ENCODE assay signal across 28 cellular contexts in the genomic region with DNA sequence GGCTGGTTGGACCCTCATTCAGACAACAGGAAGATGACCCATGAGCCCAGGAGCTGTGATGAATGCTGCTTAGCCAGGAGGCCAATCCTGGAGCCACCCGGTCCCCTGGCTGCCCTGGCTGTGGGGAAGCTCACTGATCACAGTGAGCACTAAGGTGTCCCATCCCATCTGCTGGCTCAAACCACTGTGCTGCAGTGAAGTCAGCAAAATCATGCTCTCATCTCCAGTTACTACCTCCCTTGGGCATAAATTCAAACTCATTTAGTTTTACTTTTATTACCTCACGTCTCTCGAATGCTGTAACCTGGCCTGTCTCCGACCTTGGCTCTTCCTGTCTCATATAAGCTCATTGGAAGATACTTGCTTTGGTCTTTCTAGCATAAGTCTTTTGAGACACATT.
"Had no signal": no experiment of that assay in that cellular context is flagged by ENCODE, and none has a peak within 500 bp of the region (broad histone marks: within the 10 kb centered on the region; RNA-seq: fewer than 3 reads in every experiment).

No MANE protein-coding gene starts in this region.

- H3K36me3 Mint-ChIP-seq: activated naive CD4-positive, alpha-beta T cell treated with anti-CD3 and anti-CD28 coated beads, Interleukin-2, amount 50 U/mL, for 72 hours; immature natural killer cell; mesothelial cell of epicardium; naive B cell; stimulated activated naive B cell treated with anti-CD40 and anti-IgM and Interleukin-4, amounts not matched to agents 10 μg/mL and 1 μg/mL and 100 μg/mL, for 72 hours had no signal

- H3K27ac ChIP-seq: heart left ventricle, parathyroid adenoma, right atrium auricular region, stomach, suprapubic skin, tibial nerve had no signal

- DNase-seq: activated B cell treated with CpG ODN at 0.5 μM for 24 hours; activated CD4-positive, alpha-beta T cell treated with anti-CD3 and anti-CD28 coated beads, Interleukin-2, amount 50 U/mL, for 1 hour; activated CD8-positive, alpha-beta T cell treated with anti-CD3 and anti-CD28 coated beads for 36 hours; activated T-cell treated with anti-CD3 and anti-CD28 coated beads, Interleukin-2, amount 50 U/mL, for 4 hours; cerebellar nuclear complex; cortex of kidney; foreskin fibroblast; heart left ventricle; hypothalamus; immature natural killer cell; kidney; left colon; naive B cell; occipital lobe; stimulated activated CD4-positive, alpha-beta T cell treated with anti-CD3 and anti-CD28 coated beads, Interleukin-15, amount 100 ng/mL, for 24 hours; stimulated activated CD4-positive, alpha-beta T cell treated with anti-CD3 and anti-CD28 coated beads, Interleukin-2, amount 100 ng/mL, for 24 hours; stimulated activated naive B cell treated with anti-CD40 and anti-IgM and Interleukin-4, amounts not matched to agents 10 μg/mL and 1 μg/mL and 100 μg/mL, for 72 hours; stomach; T-helper 1 cell had no signal

- H3K36me3 ChIP-seq: heart left ventricle, right atrium auricular region, stomach, suprapubic skin, tibial nerve had no signal

- ATAC-seq: activated CD8-positive, alpha-beta T cell treated with anti-CD3 and anti-CD28 coated beads for 36 hours; activated naive CD4-positive, alpha-beta T cell treated with anti-CD3 and anti-CD28 coated beads, Interleukin-2, amount 50 U/mL, for 72 hours; activated T-cell treated with anti-CD3 and anti-CD28 coated beads, Interleukin-2, amount 50 U/mL, for 4 hours; activated T-helper 17 cell treated with anti-CD3 and anti-CD28 coated beads, Interleukin-2, amount 50 U/mL, for 72 hours; heart left ventricle; left colon; stimulated activated naive B cell treated with anti-CD40 and anti-IgM and Interleukin-4, amounts not matched to agents 10 μg/mL and 1 μg/mL and 100 μg/mL, for 72 hours had no signal

- H3K27ac Mint-ChIP-seq: activated B cell treated with CpG ODN at 0.5 μM for 24 hours; activated CD8-positive, alpha-beta T cell treated with anti-CD3 and anti-CD28 coated beads for 36 hours; activated naive CD4-positive, alpha-beta T cell treated with anti-CD3 and anti-CD28 coated beads, Interleukin-2, amount 50 U/mL, for 72 hours; activated T-helper 17 cell treated with anti-CD3 and anti-CD28 coated beads, Interleukin-2, amount 50 U/mL, for 72 hours; mesothelial cell of epicardium; naive B cell; stimulated activated naive B cell treated with anti-CD40 and anti-IgM and Interleukin-4, amounts not matched to agents 10 μg/mL and 1 μg/mL and 100 μg/mL, for 72 hours; T-helper 2 cell treated with Interferon-gamma antibody and Interleukin-4, amounts not matched to agents 5 μg/mL and 100 μg/mL, for 36 hours had no signal

- H3K9me3 Mint-ChIP-seq: activated B cell treated with CpG ODN at 0.5 μM for 24 hours; activated CD8-positive, alpha-beta T cell treated with anti-CD3 and anti-CD28 coated beads for 36 hours; activated naive CD4-positive, alpha-beta T cell treated with anti-CD3 and anti-CD28 coated beads, Interleukin-2, amount 50 U/mL, for 72 hours; activated T-cell treated with anti-CD3 and anti-CD28 coated beads, Interleukin-2, amount 50 U/mL, for 4 hours; activated T-helper 17 cell treated with anti-CD3 and anti-CD28 coated beads, Interleukin-2, amount 50 U/mL, for 72 hours; mesothelial cell of epicardium; stimulated activated naive B cell treated with anti-CD40 and anti-IgM and Interleukin-4, amounts not matched to agents 10 μg/mL and 1 μg/mL and 100 μg/mL, for 72 hours; T-helper 2 cell treated with Interferon-gamma antibody and Interleukin-4, amounts not matched to agents 5 μg/mL and 100 μg/mL, for 36 hours had no signal

- H3K9me3 ChIP-seq: heart left ventricle, right atrium auricular region, stomach, suprapubic skin, tibial nerve had no signal

- H3K4me1 ChIP-seq: heart left ventricle, parathyroid adenoma, right atrium auricular region, stomach, suprapubic skin, tibial nerve had no signal

- H3K4me3 Mint-ChIP-seq: activated B cell treated with CpG ODN at 0.5 μM for 24 hours; activated CD8-positive, alpha-beta T cell treated with anti-CD3 and anti-CD28 coated beads for 36 hours; activated T-cell treated with anti-CD3 and anti-CD28 coated beads, Interleukin-2, amount 50 U/mL, for 4 hours; activated T-helper 17 cell treated with anti-CD3 and anti-CD28 coated beads, Interleukin-2, amount 50 U/mL, for 72 hours; immature natural killer cell; mesothelial cell of epicardium; neural crest cell; stimulated activated naive B cell treated with anti-CD40 and anti-IgM and Interleukin-4, amounts not matched to agents 10 μg/mL and 1 μg/mL and 100 μg/mL, for 72 hours; T-helper 2 cell treated with Interferon-gamma antibody and Interleukin-4, amounts not matched to agents 5 μg/mL and 100 μg/mL, for 36 hours had no signal

- H3K27me3 Mint-ChIP-seq: activated B cell treated with CpG ODN at 0.5 μM for 24 hours; activated CD8-positive, alpha-beta T cell treated with anti-CD3 and anti-CD28 coated beads for 36 hours had no signal

- H3K27me3 ChIP-seq: heart left ventricle, right atrium auricular region, stomach, suprapubic skin, tibial nerve had no signal

- H3K4me3 ChIP-seq: heart left ventricle, right atrium auricular region, stomach, suprapubic skin, tibial nerve had no signal

- H3K4me1 Mint-ChIP-seq: activated B cell treated with CpG ODN at 0.5 μM for 24 hours, immature natural killer cell, mesothelial cell of epicardium, naive B cell had no signal
